8 cellular contexts compared by ENCODE assay signal in genomic region chr12:52070243-52070925, GRCh38. TPM values are rescaled to one million over a fixed set of nuclear protein-coding genes. Genes with fewer than 3 reads are reported as not detected.
DNase-seq lines count a peak whose midpoint lies in the region; ATAC-seq, FAIRE-seq and TF ChIP-seq lines count a peak whose summit lies in the region.

No MANE protein-coding gene starts in this region.

- TF ChIP-seq POLR2A in heart left ventricle (IDR thresholded peaks at IDR 0.05), result no peak
- no peak for TF ChIP-seq POLR2A in testis (IDR thresholded peaks at IDR 0.05)
- no peak for TF ChIP-seq POLR2A in H54 (IDR thresholded peaks at IDR 0.05; ENCODE audit: low read depth, low read length)

- no peak for FAIRE-seq in H54 (lab: Jason Lieb, UNC)

- H3K27me3 Mint-ChIP-seq in activated T-helper 1 cell treated with anti-CD3 and anti-CD28 coated beads, Interleukin-12 subunit alpha, Interleukin-12 subunit beta, Interleukin-2, Interleukin-4 antibody, amounts not matched to agents 30 ng/mL and 10 ng/mL and 1 ng/mL, durations not matched to agents 14 hours and 24 hours and 36 hours (ENCODE audit: insufficient read depth), result no peaks in the 10 kb centered on the region

- peak overlapping the region; percentile 99 for H3K27ac Mint-ChIP-seq in activated T-helper 1 cell treated with anti-CD3 and anti-CD28 coated beads, Interleukin-12 subunit alpha, Interleukin-12 subunit beta, Interleukin-2, Interleukin-4 antibody, amounts not matched to agents 30 ng/mL and 10 ng/mL and 1 ng/mL, durations not matched to agents 14 hours and 24 hours and 36 hours

- H3K36me3 Mint-ChIP-seq in activated T-helper 1 cell treated with anti-CD3 and anti-CD28 coated beads, Interleukin-12 subunit alpha, Interleukin-12 subunit beta, Interleukin-2, Interleukin-4 antibody, amounts not matched to agents 30 ng/mL and 10 ng/mL and 1 ng/mL, durations not matched to agents 14 hours and 24 hours and 36 hours (ENCODE audit: low read depth), result peaks cover 32% of the 10 kb centered on the region

- no peaks in the 10 kb centered on the region for H3K27me3 ChIP-seq in heart left ventricle
- no peaks in the 10 kb centered on the region for H3K27me3 ChIP-seq in testis

- H3K27ac ChIP-seq in heart left ventricle, result peak overlapping the region; percentile 82 to 97 (median 93)
- peak overlapping the region; percentile 71 to 88 for H3K27ac ChIP-seq in testis

- H3K36me3 ChIP-seq in heart left ventricle (peaks cover 0 to 38% (median 23%) of the 10 kb centered on the region in 9 donors), testis (ENCODE audit: low read depth, missing control alignments) (no peaks in the 10 kb centered on the region)

- H3K4me1 Mint-ChIP-seq in activated T-helper 1 cell treated with anti-CD3 and anti-CD28 coated beads, Interleukin-12 subunit alpha, Interleukin-12 subunit beta, Interleukin-2, Interleukin-4 antibody, amounts not matched to agents 30 ng/mL and 10 ng/mL and 1 ng/mL, durations not matched to agents 14 hours and 24 hours and 36 hours (ENCODE audit: low read depth), result peaks cover 54% of the 10 kb centered on the region

- H3K4me3 ChIP-seq in heart left ventricle (peak overlapping the region; percentile 74 to 97 (median 86)), iPS-18c (ENCODE audit: insufficient read depth, low read depth, low read length) (peak overlapping the region; percentile 98), testis (peak overlapping the region; percentile 81 to 87)

- intact Hi-C loops in heart left ventricle (cut with DNase I), result no loop called here
- intact Hi-C loops in Right ventricle myocardium inferior (cut with DNase I), result no loop called here
- intact Hi-C loops in activated T-helper 1 cell treated with anti-CD3 and anti-CD28 coated beads, Interleukin-12 subunit alpha, Interleukin-12 subunit beta, Interleukin-2, Interleukin-4 antibody, amounts not matched to agents 30 ng/mL and 10 ng/mL and 1 ng/mL, durations not matched to agents 14 hours and 24 hours and 36 hours (cut with micrococcal nuclease), result loop anchor here (1.0 kb wide), 1 partner anchor 13 kb away; no protein-coding TSS in a partner anchor
- intact Hi-C loops in testis (cut with DNase I; ENCODE audit: low total_unique reads), result no loop called here

- H3K9me3 Mint-ChIP-seq in activated T-helper 1 cell treated with anti-CD3 and anti-CD28 coated beads, Interleukin-12 subunit alpha, Interleukin-12 subunit beta, Interleukin-2, Interleukin-4 antibody, amounts not matched to agents 30 ng/mL and 10 ng/mL and 1 ng/mL, durations not matched to agents 14 hours and 24 hours and 36 hours, result no peaks in the 10 kb centered on the region

- H3K9me3 ChIP-seq in heart left ventricle (no peaks in the 10 kb centered on the region), iPS-18c (ENCODE audit: control insufficient read depth, insufficient read depth, low read length) (no peaks in the 10 kb centered on the region), testis (no peaks in the 10 kb centered on the region)

- ATAC-seq in heart left ventricle (peak in 1 of 4 donors; percentile 2), Right ventricle myocardium inferior (no peak), GM18861 (IDR thresholded peaks at IDR 0.05; ENCODE audit: unreplicated experiment) (no peak)

- 3 to 8% (median 5%) methylated on average over 24 to 31 of the region's 31 CpGs for WGBS in heart left ventricle, 4 donors
- WGBS in testis, 2 donors, result 3 to 5% methylated on average over 13 to 31 of the region's 31 CpGs

- H3K4me1 ChIP-seq in heart left ventricle (peaks cover 9 to 51% (median 32%) of the 10 kb centered on the region in 12 donors), testis (peaks cover 29% of the 10 kb centered on the region)

- DNase-seq in heart left ventricle, result peak in 1 of 5 donors; percentile 27
- DNase-seq in Right ventricle myocardium inferior (ENCODE audit: missing footprints), result no peak
- DNase-seq in activated T-helper 1 cell treated with anti-CD3 and anti-CD28 coated beads, Interleukin-12 subunit alpha, Interleukin-12 subunit beta, Interleukin-2, Interleukin-4 antibody, amounts not matched to agents 30 ng/mL and 10 ng/mL and 1 ng/mL, durations not matched to agents 14 hours and 24 hours and 36 hours (ENCODE audit: low spot score), result no peak
- no peak for DNase-seq in testis
- no peak for DNase-seq in H54 (ENCODE audit: insufficient read length, low spot score)
- DNase-seq in NCI-H2171 (lab: John Stamatoyannopoulos, UW), result no peak

- peak overlapping the region; percentile 96 for H3K4me3 Mint-ChIP-seq in activated T-helper 1 cell treated with anti-CD3 and anti-CD28 coated beads, Interleukin-12 subunit alpha, Interleukin-12 subunit beta, Interleukin-2, Interleukin-4 antibody, amounts not matched to agents 30 ng/mL and 10 ng/mL and 1 ng/mL, durations not matched to agents 14 hours and 24 hours and 36 hours

- TF ChIP-seq CTCF in heart left ventricle (IDR thresholded peaks at IDR 0.05) (no peak), testis (IDR thresholded peaks at IDR 0.05) (no peak)

RNA-seq across cellular contexts. Expression of gene ATG101, which starts 0.6 kb away (rescaled TPM):
- 10 to 100 TPM; 18.9 to 46.7 (median 24.1) TPM for total RNA-seq in heart left ventricle
- 100 to 1,000 TPM in 1 of 2 donors, 10 to 100 TPM in 1; 22.1 to 108 TPM for polyA plus RNA-seq in heart left ventricle
- total RNA-seq in Right ventricle myocardium inferior, result 24.9 TPM
- total RNA-seq in activated T-helper 1 cell treated with anti-CD3 and anti-CD28 coated beads, Interleukin-12 subunit alpha, Interleukin-12 subunit beta, Interleukin-2, Interleukin-4 antibody, amounts not matched to agents 30 ng/mL and 10 ng/mL and 1 ng/mL, durations not matched to agents 14 hours and 24 hours and 36 hours, result 56.2 and 63.3 TPM in 2 replicates
- 10 to 100 TPM; 52.6 to 64.5 TPM for total RNA-seq in testis
- 64.5 TPM for polyA plus RNA-seq in testis (ENCODE audit: insufficient read depth, low read depth, low replicate concordance)

RNA-seq across cellular contexts. Expression of gene SMIM41, which starts 9.1 kb away (rescaled TPM):
- total RNA-seq in heart left ventricle (under 1 TPM in 3 of 9 donors, not detected in 6; 0.29 to 0.52 (median 0.32) TPM), Right ventricle myocardium inferior (0.16 TPM), testis (10 to 100 TPM; 15.6 to 21.7 TPM)
- polyA plus RNA-seq in heart left ventricle (under 1 TPM; 0.08 to 0.65 TPM), testis (ENCODE audit: insufficient read depth, low read depth, low replicate concordance) (2.6 TPM)
- total RNA-seq in activated T-helper 1 cell treated with anti-CD3 and anti-CD28 coated beads, Interleukin-12 subunit alpha, Interleukin-12 subunit beta, Interleukin-2, Interleukin-4 antibody, amounts not matched to agents 30 ng/mL and 10 ng/mL and 1 ng/mL, durations not matched to agents 14 hours and 24 hours and 36 hours, result 0.44 TPM in 1 of 2 replicates, not detected in the other

RNA-seq across cellular contexts. Expression of gene NR4A1, which starts 19.1 kb away (rescaled TPM):
- 100 to 1,000 TPM in 2 of 9 donors, 10 to 100 TPM in 7; 22.0 to 140 (median 42.0) TPM for total RNA-seq in heart left ventricle
- polyA plus RNA-seq in heart left ventricle, result 10 to 100 TPM; 59.5 to 66.3 TPM
- 40.6 TPM for total RNA-seq in Right ventricle myocardium inferior
- total RNA-seq in activated T-helper 1 cell treated with anti-CD3 and anti-CD28 coated beads, Interleukin-12 subunit alpha, Interleukin-12 subunit beta, Interleukin-2, Interleukin-4 antibody, amounts not matched to agents 30 ng/mL and 10 ng/mL and 1 ng/mL, durations not matched to agents 14 hours and 24 hours and 36 hours, result 52.7 and 60.3 TPM in 2 replicates
- total RNA-seq in testis, result 10 to 100 TPM; 55.1 to 88.5 TPM
- 41.5 TPM for polyA plus RNA-seq in testis (ENCODE audit: insufficient read depth, low read depth, low replicate concordance)

Comparison
In these comparisons a context has a peak if more than half of its experiments do, and no peak if none do; other contexts are left out.
1. RNA of gene SMIM41, which starts 9.1 kb away (total RNA-seq): 15.6 to 21.7 TPM in testis; 0.16 TPM in Right ventricle myocardium inferior (single experiment), 0.29 to 0.52 TPM in heart left ventricle and 0.44 TPM in activated T-helper 1 cell treated with anti-CD3 and anti-CD28 coated beads, Interleukin-12 subunit alpha, Interleukin-12 subunit beta, Interleukin-2, Interleukin-4 antibody, amounts not matched to agents 30 ng/mL and 10 ng/mL and 1 ng/mL, durations not matched to agents 14 hours and 24 hours and 36 hours; every median in the first group is over 10 times any median in the second.
2. Peak in every context shown above with its lines, with median percentiles within 50 percentile points of each other: H3K4me3 ChIP-seq.